Comparison of ENCODE assay signal across 8 cellular contexts in the genomic region with DNA sequence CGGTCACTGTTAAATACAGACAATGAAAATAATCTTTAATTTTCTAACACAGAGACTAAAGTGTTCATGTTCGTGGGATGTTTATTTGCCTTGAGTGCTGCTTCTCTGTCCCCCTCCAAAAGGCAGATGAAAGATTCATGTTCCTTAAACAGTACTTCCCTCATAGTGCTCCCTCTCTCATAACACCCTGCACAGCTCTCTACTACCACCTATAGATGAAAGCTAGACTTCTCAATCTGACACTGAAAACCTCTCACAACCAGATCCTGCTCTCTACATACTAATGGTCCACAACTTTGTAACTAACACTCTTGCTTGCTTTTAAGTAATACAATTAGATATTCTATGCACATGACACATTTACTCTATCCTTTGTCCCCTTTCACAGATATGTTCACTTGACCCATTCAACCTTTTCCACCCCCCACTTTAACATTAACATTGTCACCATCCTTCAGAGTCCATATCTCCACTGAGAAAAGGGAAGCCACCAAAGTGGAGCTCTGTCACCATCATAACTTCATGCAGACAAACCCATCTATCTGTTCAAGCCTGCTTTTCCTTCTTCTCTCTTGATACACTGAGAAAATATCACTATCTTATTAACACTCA.
DNase-seq lines count a peak whose midpoint lies in the region; ATAC-seq and TF ChIP-seq lines count a peak whose summit lies in the region.

No MANE protein-coding gene starts in this region.

- H3K4me3 ChIP-seq in Loucy (ENCODE audit: low read length, poor library complexity, severe bottlenecking), result no peak overlapping the region

- no peak overlapping the region for H2AFZ ChIP-seq in Loucy (ENCODE audit: low read length)

- no peaks in the 10 kb centered on the region for H3K79me2 ChIP-seq in Loucy (ENCODE audit: insufficient read depth, low read length)

- no peaks in the 10 kb centered on the region for H3K9me2 ChIP-seq in Loucy (replicated peaks; ENCODE audit: low read depth, low read length)

- H3K9ac ChIP-seq in Loucy (ENCODE audit: low read depth, low read length, poor library complexity, severe bottlenecking), result no peak overlapping the region

- no peaks in the 10 kb centered on the region for H3K9me3 ChIP-seq in Loucy (ENCODE audit: insufficient read depth, low read depth, low read length)

- no peaks in the 10 kb centered on the region for H3F3A ChIP-seq in Loucy (ENCODE audit: low read depth)

- peaks cover 4% of the 10 kb centered on the region for H3K4me1 ChIP-seq in Loucy (ENCODE audit: insufficient read depth, low read length, poor library complexity, severe bottlenecking)

- no peaks in the 10 kb centered on the region for H3K36me3 ChIP-seq in Loucy (ENCODE audit: insufficient read depth, low read length)

- peak; percentile 3 for DNase-seq in ELR (ENCODE audit: low read depth)
- DNase-seq in astrocyte of the hippocampus (ENCODE audit: low read depth, low spot score), result peak; percentile 42
- DNase-seq in left kidney (ENCODE audit: low read depth, low spot score), result peak; percentile 72
- DNase-seq in HuH-7.5 (ENCODE audit: low spot score), result no peak
- DNase-seq in occipital lobe (lab: John Stamatoyannopoulos, UW), result no peak
- no peak for DNase-seq in stimulated activated CD4-positive, alpha-beta T cell treated with anti-CD3 and anti-CD28 coated beads, Interleukin-1b, Interleukin-23, amount 100 ng/mL, for 48 hours

- ATAC-seq in GM21529 (IDR thresholded peaks at IDR 0.05; ENCODE audit: unreplicated experiment), result peak; percentile 75

- H4K20me1 ChIP-seq in Loucy (ENCODE audit: insufficient read depth, low read length, poor library complexity, severe bottlenecking), result no peaks in the 10 kb centered on the region

- H3K4me2 ChIP-seq in Loucy (ENCODE audit: low read depth, low read length, poor library complexity, severe bottlenecking), result no peak overlapping the region

- peak; percentile 85 for TF ChIP-seq CTCF in Loucy (conservative IDR thresholded peaks at IDR 0.05; ENCODE audit: low read length)

- H3K27me3 ChIP-seq in Loucy (ENCODE audit: insufficient read depth, low read length, poor library complexity, severe bottlenecking), result no peaks in the 10 kb centered on the region

Comparison
In these comparisons a context has a peak if more than half of its experiments do, and no peak if none do; other contexts are left out.
1. DNase-seq: peak in ELR (single experiment), astrocyte of the hippocampus (single experiment) and left kidney (single experiment); none in HuH-7.5 (single experiment), occipital lobe (single experiment) and stimulated activated CD4-positive, alpha-beta T cell treated with anti-CD3 and anti-CD28 coated beads, Interleukin-1b, Interleukin-23, amount 100 ng/mL, for 48 hours (single experiment).